8 cellular contexts compared by ENCODE assay signal in the genomic region with DNA sequence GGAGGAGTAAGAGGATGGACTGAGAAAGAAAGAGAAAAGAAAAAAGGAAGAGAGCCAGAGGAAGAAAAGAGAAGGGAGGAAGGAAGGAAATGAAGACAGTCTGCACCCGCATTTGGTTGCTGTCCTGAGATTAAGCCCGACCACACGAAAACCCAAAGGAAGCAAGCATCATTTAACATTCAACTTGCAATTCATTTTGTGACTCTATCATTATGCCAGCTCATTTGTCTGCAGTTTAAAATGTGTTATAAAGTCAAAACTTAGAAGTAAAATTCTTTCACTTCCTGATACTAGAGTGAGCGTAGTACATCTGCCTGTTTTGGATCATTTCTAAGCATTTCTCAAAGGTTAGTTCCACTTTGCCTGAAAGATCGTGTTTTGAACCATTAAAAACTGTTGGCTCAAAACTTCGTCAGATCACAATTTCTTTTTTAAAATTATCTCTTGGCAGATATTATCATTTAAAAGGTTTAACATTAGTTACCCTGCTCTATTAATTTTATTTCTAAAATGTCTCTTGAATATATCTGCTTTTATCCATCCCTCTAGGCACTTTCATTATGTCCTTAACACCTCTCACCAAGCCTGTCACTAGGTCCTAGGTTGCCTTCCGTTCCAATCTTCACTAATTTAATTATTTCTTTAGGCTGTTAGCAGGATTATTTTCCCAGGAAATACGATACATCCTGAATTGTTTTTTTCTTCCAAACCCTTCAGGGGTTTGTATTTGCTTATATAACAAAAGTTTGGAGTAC.
DNase-seq lines count a peak whose midpoint lies in the region; ATAC-seq and TF ChIP-seq lines count a peak whose summit lies in the region.

No MANE protein-coding gene starts in this region.

- H3K4me3 ChIP-seq in tibial nerve (peak overlapping the region in 1 of 4 donors; percentile 3), SK-N-SH (ENCODE audit: low read depth in 2 of 2, low read length in 1 of 2) (no peak overlapping the region)

- H3K9me2 ChIP-seq in SK-N-SH: no peaks in the 10 kb centered on the region

- peak overlapping the region; percentile 86 for H3K27ac Mint-ChIP-seq in central memory CD8-positive, alpha-beta T cell (ENCODE audit: low read depth)

- H3K27me3 ChIP-seq in tibial nerve (no peaks in the 10 kb centered on the region), SK-N-SH (ENCODE audit: insufficient read depth) (no peaks in the 10 kb centered on the region)

- peaks cover 0 to 6% (median 0%) of the 10 kb centered on the region in 4 donors for H3K4me1 ChIP-seq in tibial nerve
- peaks cover 0 to 18% of the 10 kb centered on the region in 2 experiments; a peak in 3 of 4 replicates for H3K4me1 ChIP-seq in SK-N-SH (ENCODE audit: control insufficient read depth in 1 of 2, insufficient read depth in 2 of 2, low read depth in 1 of 2, low read length in 1 of 2)

- CTCF ChIA-PET in GM10248 (lab: Yijun Ruan, JAX) (interaction anchor here (1.2 kb wide), 1 partner anchor 11 kb away, joined by 4 read pairs; no protein-coding TSS in a partner anchor), SK-N-SH (lab: Yijun Ruan, JAX) (no interaction called here), RWPE1 (lab: Yijun Ruan, JAX) (no interaction called here)

- H3K27ac ChIP-seq in tibial nerve (no peak overlapping the region), SK-N-SH (ENCODE audit: low read depth in 2 of 2, low read length in 1 of 2) (no peak overlapping the region), RWPE1 (no peak overlapping the region)

- TF ChIP-seq CTCF in GM10248 (IDR thresholded peaks at IDR 0.05; ENCODE audit: control extremely low read depth, extremely low read depth, low read depth, missing control alignments) (no peak), tibial nerve (IDR thresholded peaks at IDR 0.05) (no peak), SK-N-SH (IDR thresholded peaks at IDR 0.05) (no peak), RWPE1 (conservative IDR thresholded peaks at IDR 0.05; ENCODE audit: low read depth) (no peak)

- H2AFZ ChIP-seq in SK-N-SH (ENCODE audit: low read depth): no peak overlapping the region

- peaks cover 2% of the 10 kb centered on the region for H3K36me3 Mint-ChIP-seq in central memory CD8-positive, alpha-beta T cell (ENCODE audit: insufficient read depth)

- no peaks in the 10 kb centered on the region for H3K9me3 Mint-ChIP-seq in central memory CD8-positive, alpha-beta T cell

- no peak overlapping the region for H3K4me2 ChIP-seq in SK-N-SH

- TF ChIP-seq POLR2A in tibial nerve (IDR thresholded peaks at IDR 0.05): no peak

- H3K79me2 ChIP-seq in SK-N-SH (ENCODE audit: insufficient read depth): no peaks in the 10 kb centered on the region

- DNase-seq in GM10248 (ENCODE audit: extremely low spot score) (peak; percentile 10), tibial nerve (ENCODE audit: low spot score in 2 of 2) (no peak), SK-N-SH (no peak), NCI-H2227 treated with DMSO at 0.1 percent for 48 hours (lab: John Stamatoyannopoulos, UW) (no peak), RWPE1 (ENCODE audit: low spot score) (no peak)
- no peak for DNase-seq in central memory CD8-positive, alpha-beta T cell (ENCODE audit: low spot score in 2 of 2)

- H3K36me3 ChIP-seq in tibial nerve (no peaks in the 10 kb centered on the region), SK-N-SH (replicated peaks in 1 of 2; ENCODE audit: control insufficient read depth in 1 of 2, insufficient read depth in 2 of 2, low read length in 1 of 2) (no peaks in the 10 kb centered on the region)

- ATAC-seq in GM21360 (IDR thresholded peaks at IDR 0.05; ENCODE audit: unreplicated experiment) (peak; percentile 79), HG03520 (IDR thresholded peaks at IDR 0.05; ENCODE audit: unreplicated experiment) (peak; percentile 72)
- ATAC-seq in central memory CD8-positive, alpha-beta T cell (replicated peaks; ENCODE audit: extremely low read depth, poor library complexity, severe bottlenecking): peak; percentile 63

- H3F3A ChIP-seq in SK-N-SH (replicated peaks; ENCODE audit: insufficient read depth): peaks cover 5% of the 10 kb centered on the region

- H3K4me1 Mint-ChIP-seq in central memory CD8-positive, alpha-beta T cell: peaks cover 22% of the 10 kb centered on the region

- POLR2A ChIA-PET in GM10248 (lab: Yijun Ruan, JAX): interaction anchor here (0.7 kb wide), 1 partner anchor 321 kb away, joined by 4 read pairs; no protein-coding TSS in a partner anchor
- POLR2A ChIA-PET in SK-N-SH (lab: Yijun Ruan, JAX): no interaction called here
- POLR2A ChIA-PET in RWPE1 (lab: Yijun Ruan, JAX; ENCODE audit: low non-redundant PET): no interaction called here

- H4K20me1 ChIP-seq in SK-N-SH (ENCODE audit: insufficient read depth): no peaks in the 10 kb centered on the region

- H3K27me3 Mint-ChIP-seq in central memory CD8-positive, alpha-beta T cell: no peaks in the 10 kb centered on the region

- H3K4me3 Mint-ChIP-seq in central memory CD8-positive, alpha-beta T cell: peak overlapping the region; percentile 67

- H3K9ac ChIP-seq in SK-N-SH: no peak overlapping the region

- TF ChIP-seq EP300 in tibial nerve (IDR thresholded peaks at IDR 0.05) (no peak), SK-N-SH (IDR thresholded peaks at IDR 0.05; ENCODE audit: borderline replicate concordance in 1 of 2, low read depth in 1 of 2, low read length in 1 of 2) (no peak)

- no peaks in the 10 kb centered on the region for H3K9me3 ChIP-seq in tibial nerve
- H3K9me3 ChIP-seq in SK-N-SH: no peaks in the 10 kb centered on the region

- no peak for TF ChIP-seq RAD21 in SK-N-SH (IDR thresholded peaks at IDR 0.05; ENCODE audit: low read length)

- WGBS in tibial nerve, 2 donors: 47 to 51% methylated on average over 8 of the region's 8 CpGs
- WGBS in SK-N-SH (ENCODE audit: low lambda C conversion rate): 79% methylated on average over 8 of the region's 8 CpGs

TF ChIP-seq in SK-N-SH, 30 proteins besides CTCF, POLR2A, EP300 and RAD21:
- TF ChIP-seq, protein P1, sequence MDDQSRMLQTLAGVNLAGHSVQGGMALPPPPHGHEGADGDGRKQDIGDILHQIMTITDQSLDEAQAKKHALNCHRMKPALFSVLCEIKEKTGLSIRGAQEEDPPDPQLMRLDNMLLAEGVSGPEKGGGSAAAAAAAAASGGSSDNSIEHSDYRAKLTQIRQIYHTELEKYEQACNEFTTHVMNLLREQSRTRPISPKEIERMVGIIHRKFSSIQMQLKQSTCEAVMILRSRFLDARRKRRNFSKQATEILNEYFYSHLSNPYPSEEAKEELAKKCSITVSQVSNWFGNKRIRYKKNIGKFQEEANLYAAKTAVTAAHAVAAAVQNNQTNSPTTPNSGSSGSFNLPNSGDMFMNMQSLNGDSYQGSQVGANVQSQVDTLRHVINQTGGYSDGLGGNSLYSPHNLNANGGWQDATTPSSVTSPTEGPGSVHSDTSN (IDR thresholded peaks at IDR 0.05): no peak
- TF ChIP-seq, protein P2, sequence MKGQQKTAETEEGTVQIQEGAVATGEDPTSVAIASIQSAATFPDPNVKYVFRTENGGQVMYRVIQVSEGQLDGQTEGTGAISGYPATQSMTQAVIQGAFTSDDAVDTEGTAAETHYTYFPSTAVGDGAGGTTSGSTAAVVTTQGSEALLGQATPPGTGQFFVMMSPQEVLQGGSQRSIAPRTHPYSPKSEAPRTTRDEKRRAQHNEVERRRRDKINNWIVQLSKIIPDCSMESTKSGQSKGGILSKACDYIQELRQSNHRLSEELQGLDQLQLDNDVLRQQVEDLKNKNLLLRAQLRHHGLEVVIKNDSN (IDR thresholded peaks at IDR 0.05; ENCODE audit: borderline replicate concordance, low read depth): no peak
- no peak for TF ChIP-seq GATA2 (CRISPR knock-in tag; IDR thresholded peaks at IDR 0.05)
- TF ChIP-seq FOSL2 (IDR thresholded peaks at IDR 0.05; ENCODE audit: borderline replicate concordance, low read depth): no peak
- TF ChIP-seq MXI1 (IDR thresholded peaks at IDR 0.05; ENCODE audit: low read depth, low read length): no peak
- TF ChIP-seq TEAD4 (IDR thresholded peaks at IDR 0.05; ENCODE audit: borderline replicate concordance, insufficient read depth): no peak
- TF ChIP-seq, protein P3, sequence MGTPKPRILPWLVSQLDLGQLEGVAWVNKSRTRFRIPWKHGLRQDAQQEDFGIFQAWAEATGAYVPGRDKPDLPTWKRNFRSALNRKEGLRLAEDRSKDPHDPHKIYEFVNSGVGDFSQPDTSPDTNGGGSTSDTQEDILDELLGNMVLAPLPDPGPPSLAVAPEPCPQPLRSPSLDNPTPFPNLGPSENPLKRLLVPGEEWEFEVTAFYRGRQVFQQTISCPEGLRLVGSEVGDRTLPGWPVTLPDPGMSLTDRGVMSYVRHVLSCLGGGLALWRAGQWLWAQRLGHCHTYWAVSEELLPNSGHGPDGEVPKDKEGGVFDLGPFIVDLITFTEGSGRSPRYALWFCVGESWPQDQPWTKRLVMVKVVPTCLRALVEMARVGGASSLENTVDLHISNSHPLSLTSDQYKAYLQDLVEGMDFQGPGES (IDR thresholded peaks at IDR 0.05; ENCODE audit: low read depth, low read length): no peak
- no peak for TF ChIP-seq POLR2AphosphoS5 (IDR thresholded peaks at IDR 0.05; ENCODE audit: low read depth, low read length)
- TF ChIP-seq CHD2 (IDR thresholded peaks at IDR 0.05; ENCODE audit: low read length, partially characterized antibody): no peak
- TF ChIP-seq SMC3 (IDR thresholded peaks at IDR 0.05; ENCODE audit: low read depth, low read length): no peak
- no peak for TF ChIP-seq SIN3A (IDR thresholded peaks at IDR 0.05; ENCODE audit: borderline replicate concordance, low read depth, low read length)
- TF ChIP-seq TAF1 (IDR thresholded peaks at IDR 0.05; ENCODE audit: borderline replicate concordance, low read depth, low read length): no peak
- TF ChIP-seq NFIC (IDR thresholded peaks at IDR 0.05; ENCODE audit: borderline replicate concordance): no peak
- TF ChIP-seq FOXM1 (IDR thresholded peaks at IDR 0.05; ENCODE audit: low read depth): no peak
- no peak for TF ChIP-seq JUND (IDR thresholded peaks at IDR 0.05)
- TF ChIP-seq, protein P4, sequence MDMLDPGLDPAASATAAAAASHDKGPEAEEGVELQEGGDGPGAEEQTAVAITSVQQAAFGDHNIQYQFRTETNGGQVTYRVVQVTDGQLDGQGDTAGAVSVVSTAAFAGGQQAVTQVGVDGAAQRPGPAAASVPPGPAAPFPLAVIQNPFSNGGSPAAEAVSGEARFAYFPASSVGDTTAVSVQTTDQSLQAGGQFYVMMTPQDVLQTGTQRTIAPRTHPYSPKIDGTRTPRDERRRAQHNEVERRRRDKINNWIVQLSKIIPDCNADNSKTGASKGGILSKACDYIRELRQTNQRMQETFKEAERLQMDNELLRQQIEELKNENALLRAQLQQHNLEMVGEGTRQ (IDR thresholded peaks at IDR 0.05; ENCODE audit: borderline replicate concordance, low read depth, low read length): no peak
- TF ChIP-seq YY1 (IDR thresholded peaks at IDR 0.05; ENCODE audit: low read depth): no peak
